ENCODE assay signal across 1 cellular context in genomic region chr6:43274127-43274915, GRCh38.
A peak's percentile ranks its signal among the peaks of the same experiment; 100 is the strongest.
TF ChIP-seq lines count a peak whose summit lies in the region.

No MANE protein-coding gene starts in this region.

TF ChIP-seq in HepG2, 621 proteins besides CTCF, POLR2A, EP300 and RAD21 (continued from another document and continues in another):
- TF ChIP-seq, protein P1, sequence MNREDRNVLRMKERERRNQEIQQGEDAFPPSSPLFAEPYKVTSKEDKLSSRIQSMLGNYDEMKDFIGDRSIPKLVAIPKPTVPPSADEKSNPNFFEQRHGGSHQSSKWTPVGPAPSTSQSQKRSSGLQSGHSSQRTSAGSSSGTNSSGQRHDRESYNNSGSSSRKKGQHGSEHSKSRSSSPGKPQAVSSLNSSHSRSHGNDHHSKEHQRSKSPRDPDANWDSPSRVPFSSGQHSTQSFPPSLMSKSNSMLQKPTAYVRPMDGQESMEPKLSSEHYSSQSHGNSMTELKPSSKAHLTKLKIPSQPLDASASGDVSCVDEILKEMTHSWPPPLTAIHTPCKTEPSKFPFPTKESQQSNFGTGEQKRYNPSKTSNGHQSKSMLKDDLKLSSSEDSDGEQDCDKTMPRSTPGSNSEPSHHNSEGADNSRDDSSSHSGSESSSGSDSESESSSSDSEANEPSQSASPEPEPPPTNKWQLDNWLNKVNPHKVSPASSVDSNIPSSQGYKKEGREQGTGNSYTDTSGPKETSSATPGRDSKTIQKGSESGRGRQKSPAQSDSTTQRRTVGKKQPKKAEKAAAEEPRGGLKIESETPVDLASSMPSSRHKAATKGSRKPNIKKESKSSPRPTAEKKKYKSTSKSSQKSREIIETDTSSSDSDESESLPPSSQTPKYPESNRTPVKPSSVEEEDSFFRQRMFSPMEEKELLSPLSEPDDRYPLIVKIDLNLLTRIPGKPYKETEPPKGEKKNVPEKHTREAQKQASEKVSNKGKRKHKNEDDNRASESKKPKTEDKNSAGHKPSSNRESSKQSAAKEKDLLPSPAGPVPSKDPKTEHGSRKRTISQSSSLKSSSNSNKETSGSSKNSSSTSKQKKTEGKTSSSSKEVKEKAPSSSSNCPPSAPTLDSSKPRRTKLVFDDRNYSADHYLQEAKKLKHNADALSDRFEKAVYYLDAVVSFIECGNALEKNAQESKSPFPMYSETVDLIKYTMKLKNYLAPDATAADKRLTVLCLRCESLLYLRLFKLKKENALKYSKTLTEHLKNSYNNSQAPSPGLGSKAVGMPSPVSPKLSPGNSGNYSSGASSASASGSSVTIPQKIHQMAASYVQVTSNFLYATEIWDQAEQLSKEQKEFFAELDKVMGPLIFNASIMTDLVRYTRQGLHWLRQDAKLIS (CRISPR knock-in tag; IDR thresholded peaks at IDR 0.05), result no peak
- TF ChIP-seq TRIM24 (CRISPR knock-in tag; IDR thresholded peaks at IDR 0.05) (no peak), HMGA1 (CRISPR knock-in tag; conservative IDR thresholded peaks at IDR 0.05) (no peak), SOX6 (IDR thresholded peaks at IDR 0.05) (no peak), SOX6 (CRISPR knock-in tag; IDR thresholded peaks at IDR 0.05) (no peak), ZBTB7A (CRISPR knock-in tag; IDR thresholded peaks at IDR 0.05) (no peak), ZNF546 (CRISPR knock-in tag; conservative IDR thresholded peaks at IDR 0.05) (no peak), REXO4 (CRISPR knock-in tag; IDR thresholded peaks at IDR 0.05; ENCODE audit: borderline replicate concordance) (no peak), GATA4 (IDR thresholded peaks at IDR 0.05; ENCODE audit: borderline replicate concordance, low read depth) (no peak), SRF (IDR thresholded peaks at IDR 0.05; ENCODE audit: low read depth, low read length) (no peak), TCF12 (IDR thresholded peaks at IDR 0.05) (no peak), TCF12 (CRISPR knock-in tag; IDR thresholded peaks at IDR 0.05) (no peak), PRPF4 (IDR thresholded peaks at IDR 0.05; ENCODE audit: low read depth, low read length, poor library complexity, severe bottlenecking) (no peak), ZSCAN9 (CRISPR knock-in tag; IDR thresholded peaks at IDR 0.05; ENCODE audit: borderline replicate concordance) (no peak), ZNF784 (CRISPR knock-in tag; IDR thresholded peaks at IDR 0.05; ENCODE audit: borderline replicate concordance) (no peak), ZNF354B (CRISPR knock-in tag; IDR thresholded peaks at IDR 0.05) (no peak), ZNF816 (CRISPR knock-in tag; IDR thresholded peaks at IDR 0.05; ENCODE audit: borderline replicate concordance) (no peak), DR1 (CRISPR knock-in tag; IDR thresholded peaks at IDR 0.05) (no peak), ZNF557 (CRISPR knock-in tag; IDR thresholded peaks at IDR 0.05) (no peak), MATR3 (CRISPR knock-in tag; IDR thresholded peaks at IDR 0.05) (no peak), ARNT2 (CRISPR knock-in tag; IDR thresholded peaks at IDR 0.05; ENCODE audit: low read depth) (no peak), MAF1 (CRISPR knock-in tag; IDR thresholded peaks at IDR 0.05; ENCODE audit: borderline replicate concordance) (no peak), ZNF574 (CRISPR knock-in tag; IDR thresholded peaks at IDR 0.05) (0 out of 2 replicates have a peak, but pooled peaks have one; percentile 31), ZNF589 (CRISPR knock-in tag; conservative IDR thresholded peaks at IDR 0.05) (no peak), ZNF777 (CRISPR knock-in tag; IDR thresholded peaks at IDR 0.05) (no peak), ZNF558 (CRISPR knock-in tag; IDR thresholded peaks at IDR 0.05; ENCODE audit: borderline replicate concordance) (no peak), SRSF1 (optimal IDR thresholded peaks at IDR 0.05; ENCODE audit: low read depth, low read length) (no peak), ZFP41 (CRISPR knock-in tag; IDR thresholded peaks at IDR 0.05; ENCODE audit: borderline replicate concordance) (no peak), ZNF3 (CRISPR knock-in tag; IDR thresholded peaks at IDR 0.05) (no peak), SIX4 (CRISPR knock-in tag; IDR thresholded peaks at IDR 0.05) (no peak), ZKSCAN8 (CRISPR knock-in tag; IDR thresholded peaks at IDR 0.05; ENCODE audit: borderline replicate concordance) (no peak), ZNF776 (CRISPR knock-in tag; IDR thresholded peaks at IDR 0.05) (no peak), SYNCRIP (IDR thresholded peaks at IDR 0.05; ENCODE audit: insufficient read depth, low read depth, low read length) (no peak), GFI1 (CRISPR knock-in tag; IDR thresholded peaks at IDR 0.05; ENCODE audit: borderline replicate concordance) (no peak), ZNF143 (CRISPR knock-in tag; IDR thresholded peaks at IDR 0.05) (no peak), MYC (CRISPR knock-in tag; IDR thresholded peaks at IDR 0.05; ENCODE audit: borderline replicate concordance) (no peak), PAX8 (CRISPR knock-in tag; IDR thresholded peaks at IDR 0.05; ENCODE audit: borderline replicate concordance) (no peak), HOXA3 (CRISPR knock-in tag; IDR thresholded peaks at IDR 0.05) (no peak), ZFP37 (CRISPR knock-in tag; IDR thresholded peaks at IDR 0.05; ENCODE audit: borderline replicate concordance) (no peak), ZNF747 (CRISPR knock-in tag; IDR thresholded peaks at IDR 0.05; ENCODE audit: borderline replicate concordance) (no peak), ZBTB43 (CRISPR knock-in tag; conservative IDR thresholded peaks at IDR 0.05) (no peak), MZF1 (CRISPR knock-in tag; IDR thresholded peaks at IDR 0.05; ENCODE audit: borderline replicate concordance) (no peak), ZNF33A (CRISPR knock-in tag; IDR thresholded peaks at IDR 0.05; ENCODE audit: borderline replicate concordance) (no peak), KDM1A (CRISPR knock-in tag; IDR thresholded peaks at IDR 0.05) (no peak), U2AF1 (optimal IDR thresholded peaks at IDR 0.05; ENCODE audit: low read depth, low read length) (no peak), GPBP1L1 (CRISPR knock-in tag; IDR thresholded peaks at IDR 0.05) (no peak), ADNP (CRISPR knock-in tag; IDR thresholded peaks at IDR 0.05) (no peak), ZBTB46 (CRISPR knock-in tag; IDR thresholded peaks at IDR 0.05; ENCODE audit: borderline replicate concordance) (no peak; the same call in 1 of the 2 replicates), ZNF205 (CRISPR knock-in tag; IDR thresholded peaks at IDR 0.05) (no peak), FOXO1 (CRISPR knock-in tag; IDR thresholded peaks at IDR 0.05) (no peak)
- TF ChIP-seq, protein P2, sequence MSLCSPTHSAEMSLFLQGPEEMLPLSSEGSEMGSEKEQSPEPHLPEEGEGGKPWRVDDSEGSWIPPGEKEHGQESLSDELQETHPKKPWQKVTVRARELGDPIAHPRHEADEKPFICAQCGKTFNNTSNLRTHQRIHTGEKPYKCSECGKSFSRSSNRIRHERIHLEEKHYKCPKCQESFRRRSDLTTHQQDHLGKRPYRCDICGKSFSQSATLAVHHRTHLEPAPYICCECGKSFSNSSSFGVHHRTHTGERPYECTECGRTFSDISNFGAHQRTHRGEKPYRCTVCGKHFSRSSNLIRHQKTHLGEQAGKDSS (CRISPR knock-in tag; IDR thresholded peaks at IDR 0.05; ENCODE audit: borderline replicate concordance, low read depth), result no peak
- TF ChIP-seq, protein P3, sequence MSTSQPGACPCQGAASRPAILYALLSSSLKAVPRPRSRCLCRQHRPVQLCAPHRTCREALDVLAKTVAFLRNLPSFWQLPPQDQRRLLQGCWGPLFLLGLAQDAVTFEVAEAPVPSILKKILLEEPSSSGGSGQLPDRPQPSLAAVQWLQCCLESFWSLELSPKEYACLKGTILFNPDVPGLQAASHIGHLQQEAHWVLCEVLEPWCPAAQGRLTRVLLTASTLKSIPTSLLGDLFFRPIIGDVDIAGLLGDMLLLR (CRISPR knock-in tag; IDR thresholded peaks at IDR 0.05), result no peak
- TF ChIP-seq, protein P4, sequence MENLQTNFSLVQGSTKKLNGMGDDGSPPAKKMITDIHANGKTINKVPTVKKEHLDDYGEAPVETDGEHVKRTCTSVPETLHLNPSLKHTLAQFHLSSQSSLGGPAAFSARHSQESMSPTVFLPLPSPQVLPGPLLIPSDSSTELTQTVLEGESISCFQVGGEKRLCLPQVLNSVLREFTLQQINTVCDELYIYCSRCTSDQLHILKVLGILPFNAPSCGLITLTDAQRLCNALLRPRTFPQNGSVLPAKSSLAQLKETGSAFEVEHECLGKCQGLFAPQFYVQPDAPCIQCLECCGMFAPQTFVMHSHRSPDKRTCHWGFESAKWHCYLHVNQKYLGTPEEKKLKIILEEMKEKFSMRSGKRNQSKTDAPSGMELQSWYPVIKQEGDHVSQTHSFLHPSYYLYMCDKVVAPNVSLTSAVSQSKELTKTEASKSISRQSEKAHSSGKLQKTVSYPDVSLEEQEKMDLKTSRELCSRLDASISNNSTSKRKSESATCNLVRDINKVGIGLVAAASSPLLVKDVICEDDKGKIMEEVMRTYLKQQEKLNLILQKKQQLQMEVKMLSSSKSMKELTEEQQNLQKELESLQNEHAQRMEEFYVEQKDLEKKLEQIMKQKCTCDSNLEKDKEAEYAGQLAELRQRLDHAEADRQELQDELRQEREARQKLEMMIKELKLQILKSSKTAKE (CRISPR knock-in tag; IDR thresholded peaks at IDR 0.05; ENCODE audit: borderline replicate concordance), result no peak
- TF ChIP-seq, protein P5, sequence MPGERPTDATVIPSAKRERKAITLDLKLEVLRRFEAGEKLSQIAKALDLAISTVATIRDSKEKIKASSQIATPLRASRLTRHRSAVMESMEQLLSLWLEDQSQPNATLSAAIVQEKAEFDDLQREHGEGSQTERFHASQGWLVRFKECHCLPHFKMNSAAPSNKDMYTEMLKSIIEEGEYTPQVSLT (CRISPR knock-in tag; IDR thresholded peaks at IDR 0.05; ENCODE audit: borderline replicate concordance, low read depth), result no peak
- TF ChIP-seq, protein P6, sequence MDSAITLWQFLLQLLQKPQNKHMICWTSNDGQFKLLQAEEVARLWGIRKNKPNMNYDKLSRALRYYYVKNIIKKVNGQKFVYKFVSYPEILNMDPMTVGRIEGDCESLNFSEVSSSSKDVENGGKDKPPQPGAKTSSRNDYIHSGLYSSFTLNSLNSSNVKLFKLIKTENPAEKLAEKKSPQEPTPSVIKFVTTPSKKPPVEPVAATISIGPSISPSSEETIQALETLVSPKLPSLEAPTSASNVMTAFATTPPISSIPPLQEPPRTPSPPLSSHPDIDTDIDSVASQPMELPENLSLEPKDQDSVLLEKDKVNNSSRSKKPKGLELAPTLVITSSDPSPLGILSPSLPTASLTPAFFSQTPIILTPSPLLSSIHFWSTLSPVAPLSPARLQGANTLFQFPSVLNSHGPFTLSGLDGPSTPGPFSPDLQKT (CRISPR knock-in tag; IDR thresholded peaks at IDR 0.05; ENCODE audit: borderline replicate concordance), result no peak
- TF ChIP-seq, protein P7, sequence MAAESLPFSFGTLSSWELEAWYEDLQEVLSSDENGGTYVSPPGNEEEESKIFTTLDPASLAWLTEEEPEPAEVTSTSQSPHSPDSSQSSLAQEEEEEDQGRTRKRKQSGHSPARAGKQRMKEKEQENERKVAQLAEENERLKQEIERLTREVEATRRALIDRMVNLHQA (CRISPR knock-in tag; IDR thresholded peaks at IDR 0.05), result no peak
